Comparison of ENCODE assay signal across 17 cellular contexts in the genomic region with DNA sequence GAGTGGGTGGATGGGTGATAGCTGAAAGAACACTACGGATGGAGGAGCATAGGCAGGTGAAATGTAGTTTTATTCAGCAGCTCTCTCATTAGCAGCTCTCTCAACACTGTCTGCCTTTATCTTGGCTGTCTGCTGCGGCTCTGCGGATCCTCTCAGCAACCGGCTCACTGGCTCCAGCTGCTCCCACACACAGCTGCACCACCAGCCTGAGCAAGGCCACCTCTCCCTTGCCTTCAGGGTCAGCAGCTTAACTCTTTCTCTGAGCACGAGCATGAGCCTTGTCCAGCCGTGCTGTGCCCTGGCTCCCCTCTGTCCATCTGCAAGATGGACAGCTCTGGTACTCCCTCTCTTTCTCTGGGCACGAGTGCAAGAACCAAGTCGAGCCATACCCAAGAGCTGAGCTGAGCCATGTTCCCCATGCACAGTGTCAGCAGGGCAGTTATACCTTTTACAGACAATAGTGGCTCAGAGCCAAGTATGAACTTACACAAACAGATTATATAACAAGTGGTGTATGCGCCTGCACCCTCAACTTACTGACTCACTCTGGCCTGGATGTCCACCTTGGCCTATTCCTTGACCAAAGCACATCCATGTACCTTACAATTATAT.
DNase-seq lines count a peak whose midpoint lies in the region; ATAC-seq and TF ChIP-seq lines count a peak whose summit lies in the region.
"Had no signal": no experiment of that assay in that cellular context is flagged by ENCODE, and none has a peak within 500 bp of the region (broad histone marks: within the 10 kb centered on the region; RNA-seq: fewer than 3 reads in every experiment).

No MANE protein-coding gene starts in this region.

- no peak for TF ChIP-seq POLR2A in esophagus muscularis mucosa (IDR thresholded peaks at IDR 0.05; ENCODE audit: low read depth)

- no peak for ATAC-seq in GM19351 (IDR thresholded peaks at IDR 0.05; ENCODE audit: unreplicated experiment)
- ATAC-seq: A549, GM12878 had no signal

- H3K9me3 ChIP-seq in H9 (ENCODE audit: control insufficient read depth, low read depth, low read length) (no peaks in the 10 kb centered on the region), SJCRH30 (replicated peaks) (no peaks in the 10 kb centered on the region), neural progenitor cell (ENCODE audit: low read depth) (no peaks in the 10 kb centered on the region), esophagus muscularis mucosa (no peaks in the 10 kb centered on the region)
- H3K9me3 ChIP-seq: A549, BE2C had no signal

- WGBS in H9 (ENCODE audit: extremely low coverage, insufficient read length, low lambda C conversion rate): no CpG with 5 or more reads among the region's 9 CpGs
- WGBS in esophagus muscularis mucosa: 78% methylated on average over 7 of the region's 9 CpGs

- no peaks in the 10 kb centered on the region for H3K79me2 ChIP-seq in H9 (ENCODE audit: insufficient read depth, low read length)
- no peaks in the 10 kb centered on the region for H3K79me2 ChIP-seq in neural progenitor cell (ENCODE audit: low read depth)

- H3K56ac ChIP-seq in H9 (ENCODE audit: insufficient read length, low read depth, low read length): no peak overlapping the region

- no peak overlapping the region for H3K4me2 ChIP-seq in H9 (ENCODE audit: insufficient read depth, insufficient read length, low read length)
- H3K4me2 ChIP-seq in neural progenitor cell: no peak overlapping the region
- H3K4me2 ChIP-seq: A549 had no signal

- H3K14ac ChIP-seq in H9 (ENCODE audit: insufficient read depth, low read length): peak overlapping the region; percentile 20; the same call in 1 of the 2 replicates

- no peaks in the 10 kb centered on the region for H3K27me3 ChIP-seq in H9 (ENCODE audit: insufficient read depth, low read length)
- H3K27me3 ChIP-seq in SJCRH30: no peaks in the 10 kb centered on the region
- peaks cover 38% of the 10 kb centered on the region for H3K27me3 ChIP-seq in neural progenitor cell
- no peaks in the 10 kb centered on the region for H3K27me3 ChIP-seq in esophagus muscularis mucosa
- H3K27me3 ChIP-seq: BE2C had no signal

- H3K9ac ChIP-seq in H9 (ENCODE audit: extremely low read depth, insufficient read length, low read length) (no peak overlapping the region), neural progenitor cell (no peak overlapping the region)

- H3K9me3 Mint-ChIP-seq in H9 (no peaks in the 10 kb centered on the region), neural progenitor cell (peaks cover 4% of the 10 kb centered on the region)
- H3K9me3 Mint-ChIP-seq: HFFc6 had no signal

- intact Hi-C loops in esophagus muscularis mucosa (cut with DNase I): no loop called here

- H3K27ac ChIP-seq in H9 (ENCODE audit: insufficient read length, low read depth, low read length) (no peak overlapping the region), SJCRH30 (peak overlapping the region; percentile 21; the same call in 1 of the 2 replicates), neural progenitor cell (no peak overlapping the region), esophagus muscularis mucosa (replicated peaks in 1 of 4) (no peak overlapping the region)
- H3K27ac ChIP-seq: A549, C4-2B had no signal

- no peaks in the 10 kb centered on the region for H3K23me2 ChIP-seq in H9 (ENCODE audit: insufficient read length, low read depth, low read length, poor library complexity, severe bottlenecking)

- no peak overlapping the region for H3K18ac ChIP-seq in H9 (ENCODE audit: insufficient read length, low read depth, low read length)

- no peak overlapping the region for H2AFZ ChIP-seq in H9 (ENCODE audit: low read length)
- H2AFZ ChIP-seq in neural progenitor cell (replicated peaks): no peak overlapping the region

- H3K4ac ChIP-seq in H9 (ENCODE audit: low read depth, low read length): no peak overlapping the region

- no peak overlapping the region for H2BK20ac ChIP-seq in H9 (ENCODE audit: low read depth, low read length, poor library complexity, severe bottlenecking)

- H3K36me3 ChIP-seq in SJCRH30: no peaks in the 10 kb centered on the region
- H3K36me3 ChIP-seq in neural progenitor cell: no peaks in the 10 kb centered on the region
- H3K36me3 ChIP-seq in esophagus muscularis mucosa: no peaks in the 10 kb centered on the region
- H3K36me3 ChIP-seq: BE2C had no signal

- H4K8ac ChIP-seq in H9 (replicated peaks; ENCODE audit: insufficient read length, low read depth, low read length): no peak overlapping the region

- TF ChIP-seq EP300 in esophagus muscularis mucosa (IDR thresholded peaks at IDR 0.05): no peak

- H4K91ac ChIP-seq in H9 (ENCODE audit: insufficient read length, low read depth, low read length): no peak overlapping the region

- no peak for DNase-seq in H9
- DNase-seq in SJCRH30: peak; percentile 68 to 78
- peak; percentile 55 for DNase-seq in ecto neural progenitor cell (ENCODE audit: low spot score)
- peak; percentile 56 for DNase-seq in neural progenitor cell (ENCODE audit: low spot score)
- no peak for DNase-seq in activated CD4-positive, alpha-beta T cell treated with anti-CD3 and anti-CD28 coated beads for 4 hours
- DNase-seq in esophagus muscularis mucosa (ENCODE audit: extremely low spot score): no peak
- DNase-seq in stimulated activated naive CD4-positive, alpha-beta T cell (lab: John Stamatoyannopoulos, UW): no peak
- DNase-seq: BE2C; CD4-positive, alpha-beta memory T cell; DMS79; GOT3; HCEC 1CT; HFFc6 had no signal

- H4K20me1 ChIP-seq in H9 (ENCODE audit: control insufficient read depth, insufficient read depth, insufficient read length): no peaks in the 10 kb centered on the region
- no peaks in the 10 kb centered on the region for H4K20me1 ChIP-seq in neural progenitor cell (ENCODE audit: low read depth)

- H3K4me1 ChIP-seq in H9 (ENCODE audit: insufficient read depth, low read length) (no peaks in the 10 kb centered on the region), SJCRH30 (0 out of 2 replicates have a peak, but pooled peaks cover 7% of the 10 kb centered on the region), neural progenitor cell (peaks cover 23% of the 10 kb centered on the region), esophagus muscularis mucosa (no peaks in the 10 kb centered on the region)
- H3K4me1 ChIP-seq: A549, BE2C had no signal

- no peak for TF ChIP-seq CTCF in H9 (conservative IDR thresholded peaks at IDR 0.05)
- no peak for TF ChIP-seq CTCF in neural progenitor cell (IDR thresholded peaks at IDR 0.05)
- TF ChIP-seq CTCF in esophagus muscularis mucosa (IDR thresholded peaks at IDR 0.05): no peak

- H2BK5ac ChIP-seq in H9 (ENCODE audit: insufficient read length, low read length): no peak overlapping the region

- H3K36me3 Mint-ChIP-seq in H9 (ENCODE audit: insufficient read depth in 1 of 3, low read depth in 3 of 3) (no peaks in the 10 kb centered on the region), neural progenitor cell (no peaks in the 10 kb centered on the region)
- H3K36me3 Mint-ChIP-seq: CD4-positive, alpha-beta memory T cell had no signal

- H3K4me3 Mint-ChIP-seq in H9 (no peak overlapping the region), neural progenitor cell (no peak overlapping the region)
- H3K4me3 Mint-ChIP-seq: CD4-positive, alpha-beta memory T cell; HFFc6 had no signal

- peaks cover 7% of the 10 kb centered on the region for H3F3A ChIP-seq in neural progenitor cell (ENCODE audit: low read depth)

- no peak overlapping the region for H4K5ac ChIP-seq in H9 (ENCODE audit: insufficient read length, low read depth, low read length)

- H3K27me3 Mint-ChIP-seq in H9 (ENCODE audit: low read depth): peaks cover 2% of the 10 kb centered on the region; the same call in 1 of the 2 replicates
- H3K27me3 Mint-ChIP-seq in neural progenitor cell (ENCODE audit: insufficient read depth, low read depth): no peaks in the 10 kb centered on the region
- H3K27me3 Mint-ChIP-seq: CD4-positive, alpha-beta memory T cell had no signal

- H3K27ac Mint-ChIP-seq in H9 (no peak overlapping the region), neural progenitor cell (no peak overlapping the region)
- H3K27ac Mint-ChIP-seq: CD4-positive, alpha-beta memory T cell; HFFc6 had no signal

- peaks cover 7 to 12% of the 10 kb centered on the region in 2 experiments for H3K4me1 Mint-ChIP-seq in H9
- H3K4me1 Mint-ChIP-seq in neural progenitor cell: peaks cover 17% of the 10 kb centered on the region
- H3K4me1 Mint-ChIP-seq: CD4-positive, alpha-beta memory T cell had no signal

- no peak overlapping the region for H3T11ph ChIP-seq in H9 (ENCODE audit: low read length)

- no peak overlapping the region for H2BK120ac ChIP-seq in H9 (ENCODE audit: low read depth, low read length, poor library complexity, severe bottlenecking)

- H3K4me3 ChIP-seq in SJCRH30 (no peak overlapping the region), neural progenitor cell (no peak overlapping the region), esophagus muscularis mucosa (no peak overlapping the region)
- H3K4me3 ChIP-seq: A549, GM12878 had no signal

- H3K23ac ChIP-seq in H9 (ENCODE audit: insufficient read length, low read depth, low read length): no peak overlapping the region

- no peak overlapping the region for H2BK12ac ChIP-seq in H9 (ENCODE audit: insufficient read length, low read depth, low read length)

- no peaks in the 10 kb centered on the region for H3K79me1 ChIP-seq in H9 (ENCODE audit: insufficient read depth, low read depth, low read length, poor library complexity, severe bottlenecking)

- no peak overlapping the region for H2AK5ac ChIP-seq in H9 (ENCODE audit: insufficient read length, low read length)

- no peak overlapping the region for H2BK15ac ChIP-seq in H9 (ENCODE audit: low read depth, low read length)

Comparison
In these comparisons a context has a peak if more than half of its experiments do, and no peak if none do; other contexts are left out.
1. DNase-seq: peak in SJCRH30 (2 of 2), ecto neural progenitor cell (single experiment) and neural progenitor cell (single experiment); none in H9 (single experiment), activated CD4-positive, alpha-beta T cell treated with anti-CD3 and anti-CD28 coated beads for 4 hours (0 of 2), esophagus muscularis mucosa (single experiment) and stimulated activated naive CD4-positive, alpha-beta T cell (0 of 6).